ENCODE assay signal across 31 cellular contexts in the genomic region with DNA sequence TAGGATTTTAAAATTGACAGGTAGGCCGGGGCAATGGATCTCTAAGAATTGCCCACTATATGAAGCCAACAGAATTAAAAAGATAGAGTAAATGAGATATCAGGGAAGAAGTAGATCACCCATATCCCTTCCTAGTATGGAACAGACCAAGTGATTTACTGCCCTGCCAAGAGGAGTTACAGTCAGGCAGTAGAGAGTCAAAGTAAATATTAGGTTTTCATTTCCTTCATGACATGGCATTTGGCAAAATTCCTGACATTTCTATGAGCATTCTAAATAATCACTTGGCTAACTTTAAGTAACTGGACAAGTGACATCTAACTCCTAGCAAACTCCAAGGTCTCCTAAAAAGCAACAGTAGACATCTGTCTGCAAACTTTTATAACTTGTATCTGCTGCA. TPM values are rescaled to one million over a fixed set of nuclear protein-coding genes. Genes with fewer than 3 reads are reported as not detected.
DNase-seq lines count a peak whose midpoint lies in the region; ATAC-seq and TF ChIP-seq lines count a peak whose summit lies in the region.
"Had no signal": no experiment of that assay in that cellular context is flagged by ENCODE, and none has a peak within 500 bp of the region (broad histone marks: within the 10 kb centered on the region; RNA-seq: fewer than 3 reads in every experiment).

No MANE protein-coding gene starts in this region.

- TF ChIP-seq CTCF in VCaP (conservative IDR thresholded peaks at IDR 0.05), result no peak
- TF ChIP-seq CTCF in lung (IDR thresholded peaks at IDR 0.05; ENCODE audit: control extremely low read depth, extremely low read depth), result no peak
- no peak for TF ChIP-seq CTCF in endothelial cell (IDR thresholded peaks at IDR 0.05; ENCODE audit: unreplicated experiment)

- no peak overlapping the region for H3K23ac ChIP-seq in mesenchymal stem cell (ENCODE audit: low read length in 2 of 2)

- peak overlapping the region; percentile 71 for H3K27ac ChIP-seq in VCaP
- no peak overlapping the region for H3K27ac ChIP-seq in lung (ENCODE audit: low read depth in 1 of 2, low read length in 1 of 2)
- H3K27ac ChIP-seq in mesenchymal stem cell (ENCODE audit: low read length, poor library complexity, severe bottlenecking), result no peak overlapping the region
- H3K27ac ChIP-seq: Peyer's patch, right lobe of liver, SJSA1, testis, uterus had no signal

- no peak overlapping the region for H3K4me3 ChIP-seq in lung
- no peak overlapping the region for H3K4me3 ChIP-seq in mesenchymal stem cell (ENCODE audit: insufficient read depth in 1 of 2, low read depth in 1 of 2, low read length in 2 of 2)
- H3K4me3 ChIP-seq: Peyer's patch, right lobe of liver, SJSA1, testis, uterus had no signal

- no peak overlapping the region for H2AK5ac ChIP-seq in mesenchymal stem cell (ENCODE audit: low read length, severe bottlenecking)

- no peaks in the 10 kb centered on the region for H3K36me3 ChIP-seq in lung (ENCODE audit: control insufficient read depth in 2 of 2, insufficient read depth in 2 of 2, low read length in 2 of 2)
- no peaks in the 10 kb centered on the region for H3K36me3 ChIP-seq in mesenchymal stem cell (ENCODE audit: control insufficient read depth in 1 of 2, insufficient read depth in 2 of 2, low read depth in 1 of 2, low read length in 2 of 2)
- H3K36me3 ChIP-seq: Peyer's patch, right lobe of liver, SJSA1, uterus had no signal

- H3K27me3 ChIP-seq in lung (ENCODE audit: control insufficient read depth, insufficient read depth) (no peaks in the 10 kb centered on the region), mesenchymal stem cell (ENCODE audit: control insufficient read depth in 1 of 2, insufficient read depth in 1 of 2, low read length in 2 of 2) (no peaks in the 10 kb centered on the region)
- H3K27me3 ChIP-seq: Peyer's patch, right lobe of liver, SJSA1, testis, uterus had no signal

- H3K9me3 ChIP-seq in lung (ENCODE audit: control insufficient read depth in 2 of 2, insufficient read depth in 1 of 2, low read length in 1 of 2), result no peaks in the 10 kb centered on the region
- H3K9me3 ChIP-seq in mesenchymal stem cell (ENCODE audit: control insufficient read depth, low read length), result no peaks in the 10 kb centered on the region
- H3K9me3 ChIP-seq: Peyer's patch, right lobe of liver, SJSA1, testis, uterus had no signal

- no peak overlapping the region for H2BK12ac ChIP-seq in mesenchymal stem cell (ENCODE audit: low read length in 2 of 2)

- no peak overlapping the region for H4K8ac ChIP-seq in mesenchymal stem cell (ENCODE audit: low read length)

- no peaks in the 10 kb centered on the region for H3K4me1 Mint-ChIP-seq in endothelial cell (ENCODE audit: unreplicated experiment)
- H3K4me1 Mint-ChIP-seq: CD14-positive monocyte, H9, neural crest cell had no signal

- H3K36me3 Mint-ChIP-seq in endothelial cell (ENCODE audit: low read depth, unreplicated experiment), result no peaks in the 10 kb centered on the region
- H3K36me3 Mint-ChIP-seq: activated naive CD4-positive, alpha-beta T cell treated with anti-CD3 and anti-CD28 coated beads, Interleukin-2, amount 50 U/mL, for 72 hours; CD14-positive monocyte had no signal

- no peak overlapping the region for H3K4me3 Mint-ChIP-seq in endothelial cell (ENCODE audit: unreplicated experiment)
- H3K4me3 Mint-ChIP-seq: activated CD4-positive, alpha-beta memory T cell treated with anti-CD3 and anti-CD28 coated beads, Interleukin-2, amount 10 ng/mL, durations not matched to agents 7 days and 5 days; CD14-positive monocyte; H9; neural crest cell had no signal

- H2BK5ac ChIP-seq in mesenchymal stem cell (ENCODE audit: low read depth, low read length, poor library complexity, severe bottlenecking), result no peak overlapping the region

- H3K9me3 Mint-ChIP-seq in endothelial cell (ENCODE audit: unreplicated experiment), result no peaks in the 10 kb centered on the region
- H3K9me3 Mint-ChIP-seq: activated CD4-positive, alpha-beta memory T cell treated with anti-CD3 and anti-CD28 coated beads, Interleukin-2, amount 10 ng/mL, durations not matched to agents 7 days and 5 days; activated naive CD4-positive, alpha-beta T cell treated with anti-CD3 and anti-CD28 coated beads, Interleukin-2, amount 50 U/mL, for 72 hours; activated T-helper 2 cell treated with anti-CD3 and anti-CD28 coated beads, Interferon-gamma antibody, Interleukin-2, Interleukin-4, amounts not matched to agents 10 μg/mL and 5 μg/mL and 100 μg/mL, durations not matched to agents 14 hours and 24 hours and 36 hours; CD14-positive monocyte; H9; neural crest cell had no signal

- no peaks in the 10 kb centered on the region for H3K79me1 ChIP-seq in mesenchymal stem cell (replicated peaks; ENCODE audit: low read length, poor library complexity, severe bottlenecking)

- H3K18ac ChIP-seq in mesenchymal stem cell (ENCODE audit: low read depth in 1 of 2, low read length in 2 of 2), result no peak overlapping the region

- DNase-seq in DMS153 treated with DMSO at 0.1 percent for 48 hours (lab: John Stamatoyannopoulos, UW; ENCODE audit: unreplicated experiment) (peak; percentile 3), HuH-7.5 (ENCODE audit: low spot score) (peak; percentile 29), lung (ENCODE audit: low spot score) (no peak), mesenchymal stem cell (no peak), endothelial cell (ENCODE audit: low spot score) (no peak)
- DNase-seq in activated naive CD4-positive, alpha-beta T cell treated with Interleukin-2 at 50 U/mL for 16 hours, result no peak
- DNase-seq: activated CD4-positive, alpha-beta memory T cell treated with anti-CD3 and anti-CD28 coated beads, Interleukin-2, amount 10 ng/mL, durations not matched to agents 7 days and 5 days; activated CD4-positive, CD25-positive, alpha-beta regulatory T cell treated with anti-CD3 and anti-CD28 coated beads, Interleukin-2, amount 50 U/mL, for 72 hours; effector CD4-positive, alpha-beta T cell; H9; KG1; NCI-H1436; NCI-H524; Peyer's patch; posterior cingulate gyrus; right lobe of liver; stimulated activated CD4-positive, alpha-beta T cell treated with anti-CD3 and anti-CD28 coated beads, Interleukin-15, amount 100 ng/mL, for 24 hours; stimulated activated naive CD4-positive, alpha-beta T cell treated with Interleukin-2 at 50 U/mL for 16 hours; testis; uterus had no signal

- no peak overlapping the region for H3K4ac ChIP-seq in mesenchymal stem cell (ENCODE audit: low read depth in 1 of 2, low read length in 2 of 2)

- no peak overlapping the region for H3K9ac ChIP-seq in mesenchymal stem cell (ENCODE audit: low read length)

- H3K27ac Mint-ChIP-seq in endothelial cell (ENCODE audit: unreplicated experiment), result no peak overlapping the region
- H3K27ac Mint-ChIP-seq: activated CD4-positive, alpha-beta memory T cell treated with anti-CD3 and anti-CD28 coated beads, Interleukin-2, amount 10 ng/mL, durations not matched to agents 7 days and 5 days; activated T-helper 2 cell treated with anti-CD3 and anti-CD28 coated beads, Interferon-gamma antibody, Interleukin-2, Interleukin-4, amounts not matched to agents 10 μg/mL and 5 μg/mL and 100 μg/mL, durations not matched to agents 14 hours and 24 hours and 36 hours; CD14-positive monocyte; H9 had no signal

- H3K4me1 ChIP-seq in lung (ENCODE audit: control insufficient read depth in 2 of 2, insufficient read depth in 2 of 2, low read length in 2 of 2) (peaks cover 0 to 3% of the 10 kb centered on the region in 2 donors), mesenchymal stem cell (ENCODE audit: control insufficient read depth, insufficient read depth, low read depth, low read length) (no peaks in the 10 kb centered on the region)
- H3K4me1 ChIP-seq: Peyer's patch, right lobe of liver, testis, uterus had no signal

- H2BK15ac ChIP-seq in mesenchymal stem cell (ENCODE audit: low read depth, poor library complexity, severe bottlenecking), result no peak overlapping the region

- no peak overlapping the region for H3K14ac ChIP-seq in mesenchymal stem cell (ENCODE audit: low read length in 2 of 2)

- no peaks in the 10 kb centered on the region for H3K27me3 Mint-ChIP-seq in endothelial cell (ENCODE audit: unreplicated experiment)
- H3K27me3 Mint-ChIP-seq: activated CD4-positive, alpha-beta memory T cell treated with anti-CD3 and anti-CD28 coated beads, Interleukin-2, amount 10 ng/mL, durations not matched to agents 7 days and 5 days had no signal

- H4K91ac ChIP-seq in mesenchymal stem cell (ENCODE audit: low read length), result no peak overlapping the region

- no peak overlapping the region for H2BK120ac ChIP-seq in mesenchymal stem cell (ENCODE audit: low read depth, low read length)

- no peak overlapping the region for H2AFZ ChIP-seq in mesenchymal stem cell (ENCODE audit: low read depth, low read length)

- ATAC-seq in lung (ENCODE audit: insufficient read depth, low FRiP score) (peak; percentile 66), HG02870 (IDR thresholded peaks at IDR 0.05; ENCODE audit: unreplicated experiment) (no peak)
- ATAC-seq: activated naive CD4-positive, alpha-beta T cell treated with anti-CD3 and anti-CD28 coated beads, Interleukin-2, amount 50 U/mL, for 72 hours had no signal

- WGBS in lung, 2 donors, result 62 to 81% methylated on average over 1 of the region's 1 CpG
- 100% methylated on average over 1 of the region's 1 CpG for WGBS in mesenchymal stem cell

- no peak overlapping the region for H3K4me2 ChIP-seq in mesenchymal stem cell (ENCODE audit: low read length, poor library complexity, severe bottlenecking)

RNA-seq across cellular contexts. Expression of gene GALNT5, which starts 33.5 kb away (rescaled TPM):
- total RNA-seq in lung (10 to 100 TPM; 15.9 to 35.9 TPM), endothelial cell (ENCODE audit: unreplicated experiment) (0.15 TPM)
- 1 to 10 TPM; 3.8 to 4.8 TPM for polyA plus RNA-seq in lung
- 1.9 TPM for polyA plus RNA-seq in mesenchymal stem cell (2013, experiment 1 of 2)
- 1.9 TPM for polyA plus RNA-seq in mesenchymal stem cell (2013, experiment 2 of 2)
- total RNA-seq: activated CD4-positive, alpha-beta memory T cell treated with anti-CD3 and anti-CD28 coated beads, Interleukin-2, amount 10 ng/mL, durations not matched to agents 7 days and 5 days; activated T-helper 2 cell treated with anti-CD3 and anti-CD28 coated beads, Interferon-gamma antibody, Interleukin-2, Interleukin-4, amounts not matched to agents 10 μg/mL and 5 μg/mL and 100 μg/mL, durations not matched to agents 14 hours and 24 hours and 36 hours; T-helper 1 cell treated with Interleukin-12 subunit alpha and Interleukin-12 subunit beta and Interleukin-4 antibody, amounts not matched to agents 30 ng/mL and 1 ng/mL, for 36 hours had no signal
- polyA plus RNA-seq: CD14-positive monocyte had no signal

RNA-seq across cellular contexts. Expression of gene ERMN, which starts 34.6 kb away (rescaled TPM):
- 1 to 10 TPM in 1 of 2 donors, under 1 TPM in 1; 0.52 to 1.6 TPM for total RNA-seq in lung
- polyA plus RNA-seq in lung, result under 1 TPM; 0.51 to 0.72 TPM
- polyA plus RNA-seq in mesenchymal stem cell (2013, experiment 1 of 2), result not detected
- polyA plus RNA-seq in mesenchymal stem cell (2013, experiment 2 of 2), result not detected
- total RNA-seq in endothelial cell (ENCODE audit: unreplicated experiment), result 0.36 TPM
- total RNA-seq: epithelial cell of proximal tubule, fibroblast of villous mesenchyme, SJSA1 had no signal
- polyA plus RNA-seq: keratinocyte had no signal

Comparison
In these comparisons a context has a peak if more than half of its experiments do, and no peak if none do; other contexts are left out.
1. DNase-seq: peak in DMS153 treated with DMSO at 0.1 percent for 48 hours (single experiment) and HuH-7.5 (single experiment); none in lung (single experiment), mesenchymal stem cell (single experiment), activated naive CD4-positive, alpha-beta T cell treated with Interleukin-2 at 50 U/mL for 16 hours (single experiment) and endothelial cell (single experiment).
2. RNA of gene GALNT5, which starts 33.5 kb away (total RNA-seq): 15.9 to 35.9 TPM in lung; 0.15 TPM in endothelial cell (single experiment); every median in the first group is over 10 times any median in the second.